In genomic region chr4:13059015-13059414, GRCh38 we compare ENCODE assay signal across 25 cellular contexts.
DNase-seq lines count a peak whose midpoint lies in the region; ATAC-seq and TF ChIP-seq lines count a peak whose summit lies in the region.
"Had no signal": no experiment of that assay in that cellular context is flagged by ENCODE, and none has a peak within 500 bp of the region (broad histone marks: within the 10 kb centered on the region; RNA-seq: fewer than 3 reads in every experiment).

No MANE protein-coding gene starts in this region.

- WGBS in hepatocyte (ENCODE audit: low lambda C conversion rate, missing lambda C conversion rate): 53% methylated on average over 4 of the region's 4 CpGs

- no peak overlapping the region for H3K27ac ChIP-seq in hepatocyte
- H3K27ac ChIP-seq: 22Rv1, BLaER1, KMS-11 had no signal

- no peak overlapping the region for H3K4me2 ChIP-seq in hepatocyte
- H3K4me2 ChIP-seq: BLaER1, KMS-11 had no signal

- H3K27me3 ChIP-seq in hepatocyte: no peaks in the 10 kb centered on the region
- H3K27me3 ChIP-seq: BLaER1 had no signal

- H3K79me2 ChIP-seq in hepatocyte: no peaks in the 10 kb centered on the region

- TF ChIP-seq CTCF in hepatocyte (IDR thresholded peaks at IDR 0.05; ENCODE audit: poor library complexity): no peak

- H4K20me1 ChIP-seq in hepatocyte (ENCODE audit: insufficient read depth, poor library complexity, severe bottlenecking): no peaks in the 10 kb centered on the region
- H4K20me1 ChIP-seq: BLaER1 had no signal

- no peak for ATAC-seq in HG03354 (IDR thresholded peaks at IDR 0.05; ENCODE audit: poor library complexity, severe bottlenecking, unreplicated experiment)
- ATAC-seq: GM12878, Panc1, SK-N-SH treated with all-trans-retinoic acid at 6 μM for 48 hours had no signal

- no peaks in the 10 kb centered on the region for H3K9me2 ChIP-seq in hepatocyte (replicated peaks; ENCODE audit: insufficient read depth)

- H3K4me3 ChIP-seq in hepatocyte: no peak overlapping the region
- H3K4me3 ChIP-seq: BLaER1, GM12878 had no signal

- peak; percentile 33 for DNase-seq in NCI-H187 treated with DMSO at 0.1 percent for 48 hours (lab: John Stamatoyannopoulos, UW)
- no peak for DNase-seq in NCI-H187 (lab: John Stamatoyannopoulos, UW)
- peak; percentile 1 for DNase-seq in stimulated activated CD4-positive, alpha-beta T cell treated with anti-CD3 and anti-CD28 coated beads, Interleukin-1b, Interleukin-23, amount 100 ng/mL, for 48 hours
- no peak for DNase-seq in stimulated activated CD4-positive, alpha-beta T cell treated with anti-CD3 and anti-CD28 coated beads, Interleukin-4, amount 100 ng/mL, for 4 hours
- DNase-seq in hepatocyte (ENCODE audit: low spot score): peak; percentile 7
- DNase-seq in HCEC 1CT: no peak
- DNase-seq in ureter (ENCODE audit: low spot score): no peak
- DNase-seq: ACHN; Caco-2; CD4-positive, alpha-beta T cell; DND-41; H7; HFFc6; MV-4-11; NCI-H1694; NCI-H69; NK-92 treated with Interleukin-12 subunit alpha and Interleukin-12 subunit beta, amount 100 ng/mL, for 24 hours; SIG-M5 had no signal

- H3K4me1 ChIP-seq in hepatocyte (ENCODE audit: insufficient read depth): no peaks in the 10 kb centered on the region
- H3K4me1 ChIP-seq: BLaER1, Caco-2 had no signal

- no peaks in the 10 kb centered on the region for H3K9me3 ChIP-seq in hepatocyte (ENCODE audit: low read depth)
- H3K9me3 ChIP-seq: BLaER1, Caco-2 had no signal

- H2AFZ ChIP-seq in hepatocyte: no peak overlapping the region

- no peaks in the 10 kb centered on the region for H3K36me3 ChIP-seq in hepatocyte (replicated peaks; ENCODE audit: insufficient read depth, low read depth)
- H3K36me3 ChIP-seq: BLaER1 had no signal

Comparison
In these comparisons a context has a peak if more than half of its experiments do, and no peak if none do; other contexts are left out.
1. DNase-seq: peak in NCI-H187 treated with DMSO at 0.1 percent for 48 hours (single experiment), stimulated activated CD4-positive, alpha-beta T cell treated with anti-CD3 and anti-CD28 coated beads, Interleukin-1b, Interleukin-23, amount 100 ng/mL, for 48 hours (single experiment) and hepatocyte (single experiment); none in NCI-H187 (0 of 2), stimulated activated CD4-positive, alpha-beta T cell treated with anti-CD3 and anti-CD28 coated beads, Interleukin-4, amount 100 ng/mL, for 4 hours (0 of 2), HCEC 1CT (single experiment) and ureter (single experiment).